In the genomic region with DNA sequence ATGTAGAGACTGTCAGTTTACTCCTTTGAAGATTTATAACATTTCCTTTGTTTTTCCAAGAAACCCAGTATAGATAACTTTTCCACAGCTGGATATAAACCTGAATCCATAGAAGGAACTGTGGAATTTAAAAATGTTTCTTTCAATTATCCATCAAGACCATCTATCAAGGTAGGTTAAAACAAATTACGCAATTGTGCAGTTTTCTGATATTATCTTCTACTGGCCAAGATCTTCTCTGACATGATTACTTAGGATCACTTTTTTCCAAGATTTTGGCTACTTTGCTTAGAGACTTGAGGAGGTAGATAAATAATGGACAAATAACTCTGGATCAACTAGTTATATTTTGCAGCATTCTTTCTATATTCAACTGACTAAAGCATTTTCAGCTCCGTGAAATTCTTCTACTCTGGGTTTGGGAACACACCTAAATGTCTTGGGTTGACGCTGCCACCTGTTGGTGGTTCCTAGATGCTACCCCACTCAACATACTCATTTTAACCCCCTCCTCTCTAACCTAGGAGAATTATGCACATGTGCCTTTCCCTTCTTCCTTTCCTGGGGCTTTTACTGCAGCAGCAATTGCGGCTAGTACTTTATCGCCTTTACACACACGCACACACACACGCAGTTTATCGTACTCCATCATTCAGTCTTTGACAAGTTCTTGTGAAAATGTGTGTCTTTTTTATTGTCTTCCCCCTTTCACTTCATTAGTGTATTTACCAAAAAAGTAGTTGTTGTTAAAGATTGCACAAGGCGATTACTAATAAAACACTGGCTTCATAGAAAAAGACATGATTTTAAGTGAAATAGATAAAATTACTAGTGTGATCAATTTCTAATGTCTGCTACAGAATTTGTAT, we compare ENCODE assay signal across 9 cellular contexts. TPM values are rescaled to one million over a fixed set of nuclear protein-coding genes. Genes with fewer than 3 reads are reported as not detected.
A peak's percentile ranks its signal among the peaks of the same experiment; 100 is the strongest.
DNase-seq lines count a peak whose midpoint lies in the region; ATAC-seq, FAIRE-seq and TF ChIP-seq lines count a peak whose summit lies in the region.
"Had no signal": no experiment of that assay in that cellular context is flagged by ENCODE, and none has a peak within 500 bp of the region (broad histone marks: within the 10 kb centered on the region; RNA-seq: fewer than 3 reads in every experiment).

No MANE protein-coding gene starts in this region.

- TF ChIP-seq CTCF in GM06990 (IDR thresholded peaks at IDR 0.05; ENCODE audit: insufficient read depth, low read length, poor library complexity, severe bottlenecking) (peak; percentile 64), HEK293 (tag by site-specific recombination; IDR thresholded peaks at IDR 0.05) (peak; percentile 38; the same call in 1 of the 2 replicates), foreskin keratinocyte (conservative IDR thresholded peaks at IDR 0.05) (peak; percentile 63)

- no peak overlapping the region for H3K4me3 ChIP-seq in GM06990 (replicated peaks; ENCODE audit: low read depth, low read length)
- no peak overlapping the region for H3K4me3 ChIP-seq in HEK293 (ENCODE audit: low read depth, low read length)

- ATAC-seq in foreskin keratinocyte: peak; percentile 78

- H3K27ac ChIP-seq in HEK293 (ENCODE audit: extremely low read depth, low read depth, low read length) (no peak overlapping the region), foreskin keratinocyte (no peak overlapping the region)

- H3K4me1 ChIP-seq in HEK293 (ENCODE audit: control insufficient read depth, insufficient read depth, low read length) (no peaks in the 10 kb centered on the region), foreskin keratinocyte (no peaks in the 10 kb centered on the region)

- no peaks in the 10 kb centered on the region for H3K9me3 Mint-ChIP-seq in activated T-helper 2 cell treated with anti-CD3 and anti-CD28 coated beads, Interferon-gamma antibody, Interleukin-2, Interleukin-4, amounts not matched to agents 10 μg/mL and 5 μg/mL and 100 μg/mL, durations not matched to agents 14 hours and 24 hours and 36 hours

- no peaks in the 10 kb centered on the region for H3K36me3 ChIP-seq in GM06990 (ENCODE audit: control insufficient read depth, insufficient read depth, low read length)
- no peaks in the 10 kb centered on the region for H3K36me3 ChIP-seq in HEK293 (ENCODE audit: control insufficient read depth in 2 of 2, insufficient read depth in 1 of 2, low read length in 2 of 2)

- no peaks in the 10 kb centered on the region for H3K36me3 Mint-ChIP-seq in activated T-helper 2 cell treated with anti-CD3 and anti-CD28 coated beads, Interferon-gamma antibody, Interleukin-2, Interleukin-4, amounts not matched to agents 10 μg/mL and 5 μg/mL and 100 μg/mL, durations not matched to agents 14 hours and 24 hours and 36 hours (ENCODE audit: low read depth)

- H3K9me3 ChIP-seq in HEK293 (ENCODE audit: control insufficient read depth, insufficient read depth, low read depth, low read length): no peaks in the 10 kb centered on the region

- no peaks in the 10 kb centered on the region; the same call in 1 of the 2 replicates for H3K27me3 ChIP-seq in GM06990 (replicated peaks; ENCODE audit: control insufficient read depth, insufficient read depth, low read length)
- no peaks in the 10 kb centered on the region for H3K27me3 ChIP-seq in foreskin keratinocyte

- DNase-seq in GM06990 (ENCODE audit: extremely low read depth, insufficient read length): no peak
- DNase-seq in NCI-H82 treated with DMSO at 0.1 percent for 48 hours (lab: John Stamatoyannopoulos, UW; ENCODE audit: unreplicated experiment): peak; percentile 31
- peak; percentile 12 to 40 for DNase-seq in foreskin keratinocyte
- no peak for DNase-seq in mesenteric fat pad (ENCODE audit: low spot score)
- no peak for DNase-seq in RCC 7860 (ENCODE audit: low spot score)
- DNase-seq in activated T-helper 2 cell treated with anti-CD3 and anti-CD28 coated beads, Interferon-gamma antibody, Interleukin-2, Interleukin-4, amounts not matched to agents 10 μg/mL and 5 μg/mL and 100 μg/mL, durations not matched to agents 14 hours and 24 hours and 36 hours (ENCODE audit: low spot score): no peak
- no peak for DNase-seq in stimulated activated naive CD4-positive, alpha-beta T cell treated with Interleukin-2 at 50 U/mL for 16 hours (lab: John Stamatoyannopoulos, UW)

- CTCF ChIA-PET in HEK293 (lab: Yijun Ruan, JAX): interaction anchor here (0.5 to 2.4 kb wide), 12 partner anchors 11 to 1150 kb away, joined by 3 to 11 read pairs (median 3); no protein-coding TSS in a partner anchor

- H3K27me3 Mint-ChIP-seq in activated T-helper 2 cell treated with anti-CD3 and anti-CD28 coated beads, Interferon-gamma antibody, Interleukin-2, Interleukin-4, amounts not matched to agents 10 μg/mL and 5 μg/mL and 100 μg/mL, durations not matched to agents 14 hours and 24 hours and 36 hours (ENCODE audit: low read depth): no peaks in the 10 kb centered on the region

- POLR2A ChIA-PET in HEK293 (lab: Yijun Ruan, JAX): no interaction called here

- no peak for FAIRE-seq in RCC 7860 (lab: Jason Lieb, UNC)

- H3K4me1 Mint-ChIP-seq in activated T-helper 2 cell treated with anti-CD3 and anti-CD28 coated beads, Interferon-gamma antibody, Interleukin-2, Interleukin-4, amounts not matched to agents 10 μg/mL and 5 μg/mL and 100 μg/mL, durations not matched to agents 14 hours and 24 hours and 36 hours (ENCODE audit: low read depth): no peaks in the 10 kb centered on the region

- intact Hi-C loops in activated T-helper 2 cell treated with anti-CD3 and anti-CD28 coated beads, Interferon-gamma antibody, Interleukin-2, Interleukin-4, amounts not matched to agents 10 μg/mL and 5 μg/mL and 100 μg/mL, durations not matched to agents 14 hours and 24 hours and 36 hours (cut with micrococcal nuclease): no loop called here

- H3K27ac Mint-ChIP-seq in activated T-helper 2 cell treated with anti-CD3 and anti-CD28 coated beads, Interferon-gamma antibody, Interleukin-2, Interleukin-4, amounts not matched to agents 10 μg/mL and 5 μg/mL and 100 μg/mL, durations not matched to agents 14 hours and 24 hours and 36 hours: no peak overlapping the region

- H3K4me3 Mint-ChIP-seq in activated T-helper 2 cell treated with anti-CD3 and anti-CD28 coated beads, Interferon-gamma antibody, Interleukin-2, Interleukin-4, amounts not matched to agents 10 μg/mL and 5 μg/mL and 100 μg/mL, durations not matched to agents 14 hours and 24 hours and 36 hours (ENCODE audit: low read depth): no peak overlapping the region

TF ChIP-seq in HEK293, 187 proteins besides CTCF, POLR2A, EP300 and RAD21:
- TF ChIP-seq BCL11A (tag by site-specific recombination; IDR thresholded peaks at IDR 0.05; ENCODE audit: low read depth) (no peak), SCRT2 (tag by site-specific recombination; IDR thresholded peaks at IDR 0.05) (peak; percentile 17; the same call in 1 of the 2 replicates), ZNF138 (tag by site-specific recombination; IDR thresholded peaks at IDR 0.05; ENCODE audit: borderline replicate concordance) (no peak), ZSCAN23 (tag by site-specific recombination; IDR thresholded peaks at IDR 0.05) (no peak), IKZF3 (tag by site-specific recombination; IDR thresholded peaks at IDR 0.05) (no peak), ZNF654 (tag by site-specific recombination; IDR thresholded peaks at IDR 0.05; ENCODE audit: low read depth) (peak; percentile 56), PRDM1 (tag by site-specific recombination; IDR thresholded peaks at IDR 0.05) (peak; percentile 51)

RNA-seq across cellular contexts. Expression of gene ABCB5, which starts 32.7 kb away (rescaled TPM):
- total RNA-seq in foreskin keratinocyte (not detected in 2 replicates), mesenteric fat pad (2.5 TPM)
- not detected in 2 replicates for polyA plus RNA-seq in foreskin keratinocyte
- total RNA-seq in activated T-helper 2 cell treated with anti-CD3 and anti-CD28 coated beads, Interferon-gamma antibody, Interleukin-2, Interleukin-4, amounts not matched to agents 10 μg/mL and 5 μg/mL and 100 μg/mL, durations not matched to agents 14 hours and 24 hours and 36 hours: not detected in 2 replicates
- total RNA-seq: pulmonary artery endothelial cell had no signal

Comparison
In these comparisons a context has a peak if more than half of its experiments do, and no peak if none do; other contexts are left out.
1. DNase-seq: peak in NCI-H82 treated with DMSO at 0.1 percent for 48 hours (single experiment) and foreskin keratinocyte (2 of 2); none in GM06990 (single experiment), mesenteric fat pad (single experiment), RCC 7860 (single experiment), activated T-helper 2 cell treated with anti-CD3 and anti-CD28 coated beads, Interferon-gamma antibody, Interleukin-2, Interleukin-4, amounts not matched to agents 10 μg/mL and 5 μg/mL and 100 μg/mL, durations not matched to agents 14 hours and 24 hours and 36 hours (single experiment) and stimulated activated naive CD4-positive, alpha-beta T cell treated with Interleukin-2 at 50 U/mL for 16 hours (single experiment).
2. Peak in every context shown above with its lines, with median percentiles within 50 percentile points of each other: CTCF ChIP-seq.